1 cellular context compared by ENCODE assay signal in the genomic region with DNA sequence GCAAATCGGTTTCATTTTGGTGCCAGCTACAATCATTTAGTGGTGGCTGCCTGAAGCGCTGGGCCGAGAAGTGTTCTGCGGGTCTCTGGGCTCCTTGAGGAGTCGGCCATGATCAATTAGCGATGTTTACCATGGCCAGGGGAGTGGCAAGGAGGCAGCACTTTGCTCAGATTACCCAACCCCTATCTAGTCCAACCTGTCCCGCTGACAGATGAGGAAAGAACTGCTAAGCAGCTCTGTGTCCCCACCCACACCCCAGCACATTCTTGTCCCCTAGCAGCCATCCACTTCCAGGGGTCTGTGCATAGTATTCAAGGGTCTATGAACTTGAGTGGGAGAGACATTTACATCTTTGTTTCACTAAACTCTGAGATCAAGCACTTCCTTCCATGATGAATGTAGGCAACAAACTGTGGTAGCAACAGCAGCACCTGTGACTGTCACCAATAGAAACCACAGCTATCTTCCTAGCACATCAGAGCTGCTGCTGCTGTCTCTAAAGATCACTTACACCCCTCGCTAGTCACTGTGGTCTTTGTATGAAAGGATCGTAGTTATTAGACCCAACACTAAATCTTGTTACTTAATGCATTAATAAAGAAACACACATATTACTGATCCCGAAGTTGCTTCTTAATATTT.
TF ChIP-seq lines count a peak whose summit lies in the region.

No MANE protein-coding gene starts in this region.

TF ChIP-seq in WTC11, 78 proteins besides CTCF, POLR2A, EP300 and RAD21 (continued from another document):
- TF ChIP-seq ZNF532 (CRISPR knock-in tag; IDR thresholded peaks at IDR 0.05; ENCODE audit: borderline replicate concordance): no peak
- no peak for TF ChIP-seq FOXP1 (CRISPR knock-in tag; IDR thresholded peaks at IDR 0.05; ENCODE audit: borderline replicate concordance)
- TF ChIP-seq NR2C2 (CRISPR knock-in tag; IDR thresholded peaks at IDR 0.05): no peak
- no peak for TF ChIP-seq AFF4 (CRISPR knock-in tag; IDR thresholded peaks at IDR 0.05; ENCODE audit: borderline replicate concordance)
- no peak for TF ChIP-seq RELA (CRISPR knock-in tag; IDR thresholded peaks at IDR 0.05; ENCODE audit: borderline replicate concordance)
- TF ChIP-seq, protein P1, sequence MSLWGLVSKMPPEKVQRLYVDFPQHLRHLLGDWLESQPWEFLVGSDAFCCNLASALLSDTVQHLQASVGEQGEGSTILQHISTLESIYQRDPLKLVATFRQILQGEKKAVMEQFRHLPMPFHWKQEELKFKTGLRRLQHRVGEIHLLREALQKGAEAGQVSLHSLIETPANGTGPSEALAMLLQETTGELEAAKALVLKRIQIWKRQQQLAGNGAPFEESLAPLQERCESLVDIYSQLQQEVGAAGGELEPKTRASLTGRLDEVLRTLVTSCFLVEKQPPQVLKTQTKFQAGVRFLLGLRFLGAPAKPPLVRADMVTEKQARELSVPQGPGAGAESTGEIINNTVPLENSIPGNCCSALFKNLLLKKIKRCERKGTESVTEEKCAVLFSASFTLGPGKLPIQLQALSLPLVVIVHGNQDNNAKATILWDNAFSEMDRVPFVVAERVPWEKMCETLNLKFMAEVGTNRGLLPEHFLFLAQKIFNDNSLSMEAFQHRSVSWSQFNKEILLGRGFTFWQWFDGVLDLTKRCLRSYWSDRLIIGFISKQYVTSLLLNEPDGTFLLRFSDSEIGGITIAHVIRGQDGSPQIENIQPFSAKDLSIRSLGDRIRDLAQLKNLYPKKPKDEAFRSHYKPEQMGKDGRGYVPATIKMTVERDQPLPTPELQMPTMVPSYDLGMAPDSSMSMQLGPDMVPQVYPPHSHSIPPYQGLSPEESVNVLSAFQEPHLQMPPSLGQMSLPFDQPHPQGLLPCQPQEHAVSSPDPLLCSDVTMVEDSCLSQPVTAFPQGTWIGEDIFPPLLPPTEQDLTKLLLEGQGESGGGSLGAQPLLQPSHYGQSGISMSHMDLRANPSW (CRISPR knock-in tag; conservative IDR thresholded peaks at IDR 0.05; ENCODE audit: low read depth): no peak
- TF ChIP-seq TEAD1 (CRISPR knock-in tag; IDR thresholded peaks at IDR 0.05): no peak
- TF ChIP-seq FOXK1 (CRISPR knock-in tag; IDR thresholded peaks at IDR 0.05): no peak
- no peak for TF ChIP-seq ZSCAN18 (CRISPR knock-in tag; IDR thresholded peaks at IDR 0.05)
- no peak for TF ChIP-seq NR1H2 (CRISPR knock-in tag; IDR thresholded peaks at IDR 0.05)
- no peak for TF ChIP-seq ESRRA (CRISPR knock-in tag; IDR thresholded peaks at IDR 0.05; ENCODE audit: borderline replicate concordance)
- TF ChIP-seq NFE2L1 (CRISPR knock-in tag; IDR thresholded peaks at IDR 0.05): no peak
